In the genomic region with DNA sequence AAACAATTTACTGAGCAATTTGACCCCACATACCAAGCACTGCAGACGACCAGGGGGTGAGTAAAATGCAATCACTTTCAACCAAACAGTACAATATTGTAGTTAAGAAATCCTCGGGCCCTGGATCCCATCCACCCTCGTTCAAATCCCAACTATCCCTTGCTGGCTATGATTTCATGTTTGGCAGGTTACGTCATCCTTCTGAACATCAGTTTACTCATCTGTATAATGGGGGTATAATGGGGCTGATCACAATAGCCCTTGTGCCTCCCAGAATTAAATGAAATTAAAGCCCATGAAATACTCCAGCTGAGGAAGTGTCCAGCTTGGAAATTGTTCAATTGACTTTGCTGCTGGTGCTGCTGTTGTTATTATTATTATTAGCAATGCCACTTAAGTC, we compare ENCODE assay signal across 20 cellular contexts. TPM values are rescaled to one million over a fixed set of nuclear protein-coding genes. Genes with fewer than 3 reads are reported as not detected.
DNase-seq lines count a peak whose midpoint lies in the region; ATAC-seq and TF ChIP-seq lines count a peak whose summit lies in the region.
"Had no signal": no experiment of that assay in that cellular context is flagged by ENCODE, and none has a peak within 500 bp of the region (broad histone marks: within the 10 kb centered on the region; RNA-seq: fewer than 3 reads in every experiment).

No MANE protein-coding gene starts in this region.

- no peak overlapping the region for H4K8ac ChIP-seq in IMR-90 (ENCODE audit: low read depth in 2 of 2, low read length in 2 of 2)

- no peaks in the 10 kb centered on the region for H3K79me1 ChIP-seq in IMR-90 (ENCODE audit: low read depth in 1 of 2, low read length in 2 of 2)

- H2AK9ac ChIP-seq in IMR-90 (replicated peaks; ENCODE audit: low read depth, low read length, poor library complexity): no peak overlapping the region

- 0 out of 2 replicates have a peak overlapping the region, but pooled peaks have one; percentile 21 for H2BK20ac ChIP-seq in IMR-90 (ENCODE audit: low read depth, low read length)

- no peak overlapping the region for H4K91ac ChIP-seq in IMR-90 (ENCODE audit: insufficient read depth, low read depth, low read length)

- no peak overlapping the region for H3K4ac ChIP-seq in IMR-90 (ENCODE audit: low read depth, low read length)

- BruUV-seq in IMR-90 (replicated peaks; lab: Mats Ljungman, UMichigan): no TSS peak

- no peak overlapping the region for H3K4me2 ChIP-seq in IMR-90 (ENCODE audit: low read depth, low read length)

- TF ChIP-seq RAD21 in IMR-90 (IDR thresholded peaks at IDR 0.05; ENCODE audit: low read length): no peak

- no peak overlapping the region for H2BK15ac ChIP-seq in IMR-90 (ENCODE audit: low read depth, low read length)

- H4K5ac ChIP-seq in IMR-90 (ENCODE audit: low read depth, low read length): no peak overlapping the region

- WGBS in IMR-90 (ENCODE audit: extremely low coverage in 2 of 2, insufficient read length in 1 of 2), 2 experiments: no CpG with 5 or more reads among the region's 4 CpGs

- H3K9me3 ChIP-seq in left ventricle myocardium inferior (replicated peaks): no peaks in the 10 kb centered on the region
- H3K9me3 ChIP-seq in IMR-90 (ENCODE audit: control insufficient read depth, insufficient read depth, low read length): no peaks in the 10 kb centered on the region
- H3K9me3 ChIP-seq in subcutaneous abdominal adipose tissue (ENCODE audit: control insufficient read depth in 5 of 5, low read length in 5 of 5): no peaks in the 10 kb centered on the region
- H3K9me3 ChIP-seq: HAP-1 had no signal

- H3K27me3 ChIP-seq in left ventricle myocardium inferior (ENCODE audit: low read depth): peaks cover 3% of the 10 kb centered on the region
- no peaks in the 10 kb centered on the region for H3K27me3 ChIP-seq in IMR-90 (ENCODE audit: control insufficient read depth, insufficient read depth, low read length)
- no peaks in the 10 kb centered on the region for H3K27me3 ChIP-seq in subcutaneous abdominal adipose tissue (ENCODE audit: control insufficient read depth in 5 of 5, insufficient read depth in 4 of 5, low read length in 5 of 5)

- in situ Hi-C loops in IMR-90 (cut with MboI; ENCODE audit: low sequenced_read_pairs): no loop called here

- ATAC-seq in IMR-90 (ENCODE audit: low read depth): no peak

- no peak overlapping the region for H2AK5ac ChIP-seq in IMR-90 (ENCODE audit: low read depth, low read length)

- no peaks in the 10 kb centered on the region for H4K20me1 ChIP-seq in IMR-90 (ENCODE audit: insufficient read depth, low read length)

- POLR2A ChIA-PET in IMR-90 (lab: Charles Lee; ENCODE audit: unreplicated experiment): no interaction called here

- CTCF ChIA-PET in IMR-90 (lab: Yijun Ruan, JAX): no interaction called here

- H3K27ac ChIP-seq in left ventricle myocardium inferior (replicated peaks) (peak overlapping the region; percentile 51), IMR-90 (ENCODE audit: insufficient read depth, low read length) (no peak overlapping the region), subcutaneous abdominal adipose tissue (ENCODE audit: low read depth, low read length) (peak overlapping the region; percentile 74)

- no peak overlapping the region for H2BK120ac ChIP-seq in IMR-90 (ENCODE audit: low read depth, low read length)

- H3K4me3 ChIP-seq in left ventricle myocardium inferior (no peak overlapping the region), IMR-90 (ENCODE audit: insufficient read depth, low read depth, low read length) (no peak overlapping the region), subcutaneous abdominal adipose tissue (ENCODE audit: low read depth in 1 of 5, low read length in 5 of 5) (no peak overlapping the region)
- H3K4me3 ChIP-seq: HAP-1 had no signal

- intact Hi-C loops in left ventricle myocardium inferior (cut with micrococcal nuclease): no loop called here
- intact Hi-C loops in cardiac septum (cut with DNase I): no loop called here
- intact Hi-C loops in IMR-90 (cut with micrococcal nuclease): no loop called here

- no peak overlapping the region for H3K23ac ChIP-seq in IMR-90 (ENCODE audit: low read depth, low read length)

- H3K9ac ChIP-seq in IMR-90 (ENCODE audit: low read depth, low read length) (no peak overlapping the region), subcutaneous abdominal adipose tissue (ENCODE audit: low read length in 5 of 5) (no peak overlapping the region)

- TF ChIP-seq CTCF in left ventricle myocardium inferior (IDR thresholded peaks at IDR 0.05; ENCODE audit: borderline replicate concordance) (no peak), IMR-90 (conservative IDR thresholded peaks at IDR 0.05; ENCODE audit: low read depth, low read length) (no peak)

- no peak overlapping the region for H3K14ac ChIP-seq in IMR-90 (replicated peaks; ENCODE audit: low read depth, low read length)

- TF ChIP-seq POLR2A in IMR-90 (IDR thresholded peaks at IDR 0.05; ENCODE audit: low read depth, low read length): no peak

- H3K9me1 ChIP-seq in IMR-90 (ENCODE audit: insufficient read depth, low read length): peaks cover 17% of the 10 kb centered on the region

- dilution Hi-C loops in IMR-90 (cut with HindIII; ENCODE audit: low sequenced_read_pairs, unreplicated experiment): no loop called here

- peaks cover 67% of the 10 kb centered on the region for H3K4me1 ChIP-seq in left ventricle myocardium inferior
- peaks cover 16% of the 10 kb centered on the region for H3K4me1 ChIP-seq in IMR-90 (ENCODE audit: control insufficient read depth, insufficient read depth, low read length)
- H3K4me1 ChIP-seq in subcutaneous abdominal adipose tissue (ENCODE audit: control insufficient read depth in 5 of 5, insufficient read depth in 5 of 5, low read length in 5 of 5): peaks cover 7 to 74% (median 22%) of the 10 kb centered on the region in 5 donors

- H2AFZ ChIP-seq in IMR-90 (replicated peaks; ENCODE audit: low read length, poor library complexity): no peak overlapping the region

- H3K36me3 ChIP-seq in left ventricle myocardium inferior (no peaks in the 10 kb centered on the region), IMR-90 (ENCODE audit: control insufficient read depth, insufficient read depth, low read length) (no peaks in the 10 kb centered on the region), subcutaneous abdominal adipose tissue (ENCODE audit: control insufficient read depth in 5 of 5, insufficient read depth in 5 of 5, low read length in 5 of 5) (no peaks in the 10 kb centered on the region)
- H3K36me3 ChIP-seq: HAP-1 had no signal

- no peak overlapping the region for H3K56ac ChIP-seq in IMR-90 (ENCODE audit: extremely low read depth, insufficient read depth, low read length)

- H3K18ac ChIP-seq in IMR-90 (ENCODE audit: low read depth, low read length): no peak overlapping the region

- no peak for DNase-seq in left ventricle myocardium inferior
- no peak for DNase-seq in cardiac septum (ENCODE audit: low spot score)
- no peak for DNase-seq in IMR-90
- peak; percentile 1 for DNase-seq in iris pigment epithelial cell (ENCODE audit: low read depth)
- DNase-seq in A172 (ENCODE audit: low spot score): no peak
- DNase-seq in stimulated activated CD8-positive, alpha-beta memory T cell treated with anti-CD3 and anti-CD28 coated beads, Interleukin-4, amount 100 ng/mL, for 48 hours: no peak
- DNase-seq: 8988T; C1 segment of cervical spinal cord; Calu3; CD4-positive, alpha-beta memory T cell; COR-L47; DMS53; DMS79 treated with DMSO at 0.1 percent for 48 hours; GF-D8; GOT3 had no signal

- H2BK5ac ChIP-seq in IMR-90 (ENCODE audit: low read depth, low read length, poor library complexity, severe bottlenecking): no peak overlapping the region

TF ChIP-seq in IMR-90, 13 proteins besides CTCF, POLR2A, EP300 and RAD21:
- no peak for TF ChIP-seq FOS (IDR thresholded peaks at IDR 0.05; ENCODE audit: low read depth, low read length)

RNA-seq across cellular contexts. Expression of a gene that starts 20.6 kb away (rescaled TPM):
- total RNA-seq in left ventricle myocardium inferior: 8.5 TPM
- 16.6 TPM for total RNA-seq in cardiac septum
- total RNA-seq in IMR-90 (2012; rRNA removed): not detected in 2 replicates
- polyA plus RNA-seq in IMR-90 (2012; rRNA removed): not detected in 2 replicates
- 0.02 TPM in 1 of 2 replicates, not detected in the other for polyA plus RNA-seq in IMR-90 (2012; cell fraction: cytosol; rRNA removed)
- 0.04 TPM in 1 of 2 replicates, not detected in the other for polyA plus RNA-seq in IMR-90 (2012; cell fraction: nucleus; rRNA removed; ENCODE audit: low replicate concordance)
- 0.03 TPM in 1 of 2 replicates, not detected in the other for total RNA-seq in A172 (2014; rRNA removed; shearing (Covaris generic))
- total RNA-seq: Calu3; CD4-positive, alpha-beta memory T cell; Daoy; G401 had no signal
- polyA plus RNA-seq: BJ; CD4-positive, alpha-beta memory T cell had no signal

RNA-seq across cellular contexts. Expression of a gene that starts 34.7 kb away (rescaled TPM):
- total RNA-seq in left ventricle myocardium inferior (0.16 TPM), cardiac septum (0.13 TPM), IMR-90 (2012; rRNA removed) (not detected in 2 replicates)
- polyA plus RNA-seq in IMR-90 (2012; rRNA removed): not detected in 2 replicates
- not detected in 2 replicates for polyA plus RNA-seq in IMR-90 (2012; cell fraction: cytosol; rRNA removed)
- polyA plus RNA-seq in IMR-90 (2012; cell fraction: nucleus; rRNA removed; ENCODE audit: low replicate concordance): not detected in 2 replicates
- total RNA-seq in A172 (2014; rRNA removed; shearing (Covaris generic)): not detected in 2 replicates
- total RNA-seq: Calu3; CD4-positive, alpha-beta memory T cell; G401 had no signal
- polyA plus RNA-seq: BJ; CD4-positive, alpha-beta memory T cell had no signal
